9 cellular contexts compared by ENCODE assay signal in the genomic region with DNA sequence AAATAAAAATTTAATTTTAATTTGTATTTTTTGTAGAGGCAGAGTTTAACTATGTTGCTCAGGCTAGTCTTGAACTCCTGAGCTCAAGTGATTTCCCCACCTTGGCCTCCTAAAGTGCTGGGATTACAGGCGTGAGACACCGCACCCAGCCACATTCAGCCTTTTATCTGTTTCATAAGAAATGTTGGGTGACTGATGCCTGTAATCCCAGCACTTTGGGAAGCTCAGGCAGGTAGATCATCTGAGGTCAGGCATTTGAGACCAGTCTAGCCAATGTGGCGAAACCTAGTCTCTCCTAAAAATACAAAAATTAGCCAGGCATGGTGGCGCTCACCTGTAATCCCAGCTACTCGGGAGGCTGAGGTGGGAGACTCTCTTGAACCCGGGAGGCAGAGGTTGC. TPM values are rescaled to one million over a fixed set of nuclear protein-coding genes. Genes with fewer than 3 reads are reported as not detected.
DNase-seq lines count a peak whose midpoint lies in the region; ATAC-seq, FAIRE-seq and TF ChIP-seq lines count a peak whose summit lies in the region.
"Not testable (repeated sequence)": the region's sequence is repeated elsewhere in the genome, so short reads cannot be mapped to it uniquely, and the experiment has no call there.
"Had no signal": no experiment of that assay in that cellular context is flagged by ENCODE, and none has a peak within 500 bp of the region (broad histone marks: within the 10 kb centered on the region; RNA-seq: fewer than 3 reads in every experiment).

No MANE protein-coding gene starts in this region.

- not testable (repeated sequence) for H3K27me3 ChIP-seq in BLaER1; bronchial epithelial cell (ENCODE audit: control insufficient read depth, insufficient read depth, low read length); small intestine (ENCODE audit: control insufficient read depth in 2 of 2, insufficient read depth in 2 of 2, low read length in 2 of 2)

- not testable (repeated sequence) for TF ChIP-seq CTCF in bronchial epithelial cell (IDR thresholded peaks at IDR 0.05; ENCODE audit: insufficient read depth, low read length, severe bottlenecking); kidney (IDR thresholded peaks at IDR 0.05; ENCODE audit: borderline replicate concordance, extremely low read depth, insufficient read depth); mucosa of descending colon (IDR thresholded peaks at IDR 0.05)

- H3K4me2 ChIP-seq in BLaER1, result not testable (repeated sequence)

- H3K9me3 ChIP-seq in BLaER1; KOPT-K1 (ENCODE audit: insufficient read depth, low read length, poor library complexity, severe bottlenecking); kidney (ENCODE audit: control insufficient read depth in 1 of 2, low read length in 2 of 2); mucosa of descending colon; small intestine (ENCODE audit: control insufficient read depth, low read depth): not testable (repeated sequence)

- not testable (repeated sequence) for FAIRE-seq in bronchial epithelial cell (lab: Jason Lieb, UNC); kidney (lab: Jason Lieb, UNC); small intestine (lab: Jason Lieb, UNC)

- H4K20me1 ChIP-seq in BLaER1, result peaks cover 94% of the 10 kb centered on the region

- DNase-seq in NCI-H226 (peak; percentile 64), bronchial epithelial cell (ENCODE audit: low read depth) (peak; percentile 54), kidney (peak; percentile 11), mucosa of descending colon (peak in 1 of 3 donors; percentile 13), small intestine (peak; percentile 74)
- peak; percentile 33 for DNase-seq in activated effector memory CD4-positive, alpha-beta T cell treated with anti-CD3 and anti-CD28 coated beads, Interleukin-2, amount 50 U/mL, for 16 hours

- H3K4me1 ChIP-seq in BLaER1 (peaks cover 99% of the 10 kb centered on the region), kidney (ENCODE audit: control insufficient read depth in 1 of 2, insufficient read depth in 1 of 2, low read depth in 1 of 2, low read length in 2 of 2) (peaks cover 15 to 36% of the 10 kb centered on the region in 2 donors), mucosa of descending colon (ENCODE audit: low read depth) (peaks cover 17% of the 10 kb centered on the region)
- not testable (repeated sequence) for H3K4me1 ChIP-seq in small intestine (ENCODE audit: control insufficient read depth in 2 of 2, insufficient read depth in 1 of 2, low read depth in 1 of 2, low read length in 1 of 2)

- peak; percentile 36 for ATAC-seq in mucosa of descending colon

- H3K27ac ChIP-seq in BLaER1 (0 out of 2 replicates have a peak overlapping the region, but pooled peaks have one; percentile 77), KOPT-K1 (ENCODE audit: low read depth, low read length, poor library complexity, severe bottlenecking) (peak overlapping the region; percentile 74)
- H3K27ac ChIP-seq in kidney (ENCODE audit: low read depth in 2 of 2, low read length in 2 of 2); small intestine (ENCODE audit: low read depth in 1 of 2, low read length in 1 of 2): not testable (repeated sequence)

- peaks cover 60% of the 10 kb centered on the region for H3K36me3 ChIP-seq in BLaER1
- peaks cover 46% of the 10 kb centered on the region for H3K36me3 ChIP-seq in KOPT-K1 (ENCODE audit: insufficient read depth, low read length)
- H3K36me3 ChIP-seq in bronchial epithelial cell (ENCODE audit: control insufficient read depth, insufficient read depth, low read length); kidney (ENCODE audit: control insufficient read depth in 1 of 2, insufficient read depth in 2 of 2, low read length in 2 of 2); mucosa of descending colon (ENCODE audit: low read depth); small intestine (ENCODE audit: control insufficient read depth in 2 of 2, insufficient read depth in 2 of 2, low read length in 2 of 2): not testable (repeated sequence)

- not testable (repeated sequence) for H3K4me3 ChIP-seq in BLaER1; bronchial epithelial cell (ENCODE audit: low read depth, low read length); kidney (ENCODE audit: low read length in 2 of 2); mucosa of descending colon; small intestine (ENCODE audit: low read depth in 1 of 2, low read length in 2 of 2)

- 67 to 81% (median 75%) methylated on average over 6 of the region's 6 CpGs for WGBS in small intestine, 3 donors

- intact Hi-C loops in kidney (cut with DNase I); mucosa of descending colon (cut with DNase I, micrococcal nuclease): not testable (repeated sequence)

- not testable (repeated sequence) for H3K9ac ChIP-seq in BLaER1; kidney (ENCODE audit: low read length in 2 of 2)

RNA-seq across cellular contexts. Expression of gene LDHD, which starts 25.7 kb away (rescaled TPM):
- total RNA-seq in bronchial epithelial cell (0.53 and 1.9 TPM in 2 replicates), kidney (14.7 TPM), mucosa of descending colon (100 to 1,000 TPM in 1 of 3 donors, 10 to 100 TPM in 2; 52.6 to 132 (median 67.2) TPM)
- polyA plus RNA-seq in kidney (ENCODE audit: insufficient read depth, low read depth, low replicate concordance) (73.3 TPM), small intestine (10 to 100 TPM in 2 of 3 donors, 1 to 10 TPM in 1; 8.9 to 33.8 (median 30.0) TPM)
- total RNA-seq: CD4-positive, alpha-beta T cell had no signal

RNA-seq across cellular contexts. Expression of gene ZFP1, which starts 57.4 kb away (rescaled TPM):
- total RNA-seq in bronchial epithelial cell (4.5 and 10.5 TPM in 2 replicates), kidney (9.2 TPM), mucosa of descending colon (10 to 100 TPM in 1 of 3 donors, 1 to 10 TPM in 2; 5.6 to 17.0 (median 6.9) TPM)
- polyA plus RNA-seq in kidney (ENCODE audit: insufficient read depth, low read depth, low replicate concordance) (4.6 TPM), small intestine (1 to 10 TPM; 2.2 to 3.3 (median 2.2) TPM)
